11 cellular contexts compared by ENCODE assay signal in the genomic region with DNA sequence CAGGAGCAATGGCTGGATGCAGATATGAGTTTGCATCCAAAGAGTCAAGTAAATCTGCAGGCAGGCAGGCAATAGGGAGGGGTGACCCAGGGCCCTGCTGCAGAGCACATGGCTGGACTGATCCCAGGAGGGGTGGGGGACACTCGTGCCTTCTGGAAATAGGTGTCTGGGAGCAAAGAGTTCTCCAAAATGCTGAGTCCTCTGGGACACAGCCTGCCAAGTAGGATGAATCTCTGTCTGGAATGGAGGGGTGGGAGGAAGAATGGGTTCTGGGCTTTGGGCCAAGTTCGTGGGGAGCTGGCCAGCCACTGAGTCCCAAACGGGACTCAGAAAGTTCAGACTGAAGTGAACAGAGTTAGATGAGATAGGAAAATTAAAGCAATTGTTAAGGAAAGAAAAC.
DNase-seq lines count a peak whose midpoint lies in the region; ATAC-seq and TF ChIP-seq lines count a peak whose summit lies in the region.
"Had no signal": no experiment of that assay in that cellular context is flagged by ENCODE, and none has a peak within 500 bp of the region (broad histone marks: within the 10 kb centered on the region; RNA-seq: fewer than 3 reads in every experiment).

No MANE protein-coding gene starts in this region.

- H3K4me3 ChIP-seq in BJ (ENCODE audit: low read depth, low read length) (no peak overlapping the region), gastroesophageal sphincter (no peak overlapping the region)
- H3K4me3 ChIP-seq: psoas muscle had no signal

- POLR2A ChIA-PET in BJ (lab: Charles Lee) = no interaction called here

- H3K4me1 ChIP-seq in gastroesophageal sphincter = peaks cover 0 to 9% (median 0%) of the 10 kb centered on the region in 3 donors
- H3K4me1 ChIP-seq: psoas muscle had no signal

- H3K27me3 ChIP-seq in BJ (ENCODE audit: control insufficient read depth, insufficient read depth, low read length) = no peaks in the 10 kb centered on the region
- H3K27me3 ChIP-seq in gastroesophageal sphincter = peaks cover 9% of the 10 kb centered on the region

- no peaks in the 10 kb centered on the region for H3K9me3 ChIP-seq in gastroesophageal sphincter
- H3K9me3 ChIP-seq: psoas muscle had no signal

- no peak for TF ChIP-seq EP300 in gastroesophageal sphincter (IDR thresholded peaks at IDR 0.05)

- TF ChIP-seq CTCF in BJ (IDR thresholded peaks at IDR 0.05; ENCODE audit: insufficient read depth, low read depth, low read length) (no peak), gastroesophageal sphincter (IDR thresholded peaks at IDR 0.05) (no peak)

- WGBS in gastroesophageal sphincter (ENCODE audit: low coverage in 1 of 2), 2 donors = 0 to 3% methylated on average over 2 to 3 of the region's 3 CpGs

- H3K36me3 ChIP-seq in BJ (ENCODE audit: control insufficient read depth, insufficient read depth, low read length) (no peaks in the 10 kb centered on the region), gastroesophageal sphincter (no peaks in the 10 kb centered on the region)

- CTCF ChIA-PET in BJ (lab: Yijun Ruan, JAX) = no interaction called here

- TF ChIP-seq POLR2A in gastroesophageal sphincter (IDR thresholded peaks at IDR 0.05) = no peak

- ATAC-seq in SK-N-SH treated with all-trans-retinoic acid at 6 μM for 48 hours (peak; percentile 77), gastroesophageal sphincter (peak; percentile 19), HG02970 (IDR thresholded peaks at IDR 0.05; ENCODE audit: low FRiP score, unreplicated experiment) (no peak)
- ATAC-seq: activated CD8-positive, alpha-beta T cell treated with anti-CD3 and anti-CD28 coated beads for 36 hours had no signal

- DNase-seq in BJ (ENCODE audit: low read depth) = peak; percentile 63
- peak; percentile 12 for DNase-seq in pons (ENCODE audit: low spot score)
- no peak for DNase-seq in NCI-H1092 treated with DMSO at 0.1 percent for 48 hours (lab: John Stamatoyannopoulos, UW)
- no peak for DNase-seq in effector CD4-positive, alpha-beta T cell
- no peak for DNase-seq in NCI-H2081 treated with DMSO at 0.1 percent for 48 hours (lab: John Stamatoyannopoulos, UW)
- DNase-seq: activated CD8-positive, alpha-beta T cell treated with anti-CD3 and anti-CD28 coated beads for 36 hours; NCI-H2081 had no signal

- no peak overlapping the region for H3K27ac ChIP-seq in gastroesophageal sphincter
- H3K27ac ChIP-seq: psoas muscle had no signal

TF ChIP-seq in SK-N-SH treated with all-trans-retinoic acid at 6 μM for 48 hours, 23 proteins besides CTCF, POLR2A, EP300 and RAD21:
- TF ChIP-seq CSDC2 (CRISPR knock-in tag; IDR thresholded peaks at IDR 0.05) (no peak), SNAI2 (CRISPR knock-in tag; IDR thresholded peaks at IDR 0.05) (no peak), OSR1 (CRISPR knock-in tag; IDR thresholded peaks at IDR 0.05) (no peak), GLIS3 (CRISPR knock-in tag; IDR thresholded peaks at IDR 0.05) (no peak), ZC3H10 (CRISPR knock-in tag; IDR thresholded peaks at IDR 0.05) (no peak), BACH2 (CRISPR knock-in tag; IDR thresholded peaks at IDR 0.05; ENCODE audit: borderline replicate concordance) (no peak), ZNF70 (CRISPR knock-in tag; IDR thresholded peaks at IDR 0.05) (no peak), TCF4 (CRISPR knock-in tag; IDR thresholded peaks at IDR 0.05; ENCODE audit: borderline replicate concordance) (no peak), ESRRG (CRISPR knock-in tag; IDR thresholded peaks at IDR 0.05) (no peak), ISL1 (CRISPR knock-in tag; IDR thresholded peaks at IDR 0.05) (no peak), ZNF565 (CRISPR knock-in tag; conservative IDR thresholded peaks at IDR 0.05; ENCODE audit: low read depth) (no peak), TOX (CRISPR knock-in tag; IDR thresholded peaks at IDR 0.05; ENCODE audit: borderline replicate concordance) (no peak), ARNTL (CRISPR knock-in tag; IDR thresholded peaks at IDR 0.05; ENCODE audit: borderline replicate concordance, low read depth) (no peak), ZFP3 (CRISPR knock-in tag; IDR thresholded peaks at IDR 0.05) (no peak), ZFP30 (CRISPR knock-in tag; IDR thresholded peaks at IDR 0.05) (no peak), ZNF8 (CRISPR knock-in tag; IDR thresholded peaks at IDR 0.05) (no peak), PPARA (CRISPR knock-in tag; IDR thresholded peaks at IDR 0.05; ENCODE audit: borderline replicate concordance) (no peak)
- TF ChIP-seq, protein P1, sequence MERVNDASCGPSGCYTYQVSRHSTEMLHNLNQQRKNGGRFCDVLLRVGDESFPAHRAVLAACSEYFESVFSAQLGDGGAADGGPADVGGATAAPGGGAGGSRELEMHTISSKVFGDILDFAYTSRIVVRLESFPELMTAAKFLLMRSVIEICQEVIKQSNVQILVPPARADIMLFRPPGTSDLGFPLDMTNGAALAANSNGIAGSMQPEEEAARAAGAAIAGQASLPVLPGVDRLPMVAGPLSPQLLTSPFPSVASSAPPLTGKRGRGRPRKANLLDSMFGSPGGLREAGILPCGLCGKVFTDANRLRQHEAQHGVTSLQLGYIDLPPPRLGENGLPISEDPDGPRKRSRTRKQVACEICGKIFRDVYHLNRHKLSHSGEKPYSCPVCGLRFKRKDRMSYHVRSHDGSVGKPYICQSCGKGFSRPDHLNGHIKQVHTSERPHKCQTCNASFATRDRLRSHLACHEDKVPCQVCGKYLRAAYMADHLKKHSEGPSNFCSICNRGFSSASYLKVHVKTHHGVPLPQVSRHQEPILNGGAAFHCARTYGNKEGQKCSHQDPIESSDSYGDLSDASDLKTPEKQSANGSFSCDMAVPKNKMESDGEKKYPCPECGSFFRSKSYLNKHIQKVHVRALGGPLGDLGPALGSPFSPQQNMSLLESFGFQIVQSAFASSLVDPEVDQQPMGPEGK (CRISPR knock-in tag; IDR thresholded peaks at IDR 0.05; ENCODE audit: borderline replicate concordance) = no peak

Comparison
In these comparisons a context has a peak if more than half of its experiments do, and no peak if none do; other contexts are left out.
1. DNase-seq: peak in BJ (single experiment) and pons (single experiment); none in NCI-H1092 treated with DMSO at 0.1 percent for 48 hours (single experiment), effector CD4-positive, alpha-beta T cell (single experiment) and NCI-H2081 treated with DMSO at 0.1 percent for 48 hours (single experiment).